Comparison of ENCODE assay signal across 8 cellular contexts in genomic region chr3:33660035-33660434, GRCh38. TPM values are rescaled to one million over a fixed set of nuclear protein-coding genes. Genes with fewer than 3 reads are reported as not detected.
A peak's percentile ranks its signal among the peaks of the same experiment; 100 is the strongest.
DNase-seq lines count a peak whose midpoint lies in the region; ATAC-seq, FAIRE-seq and TF ChIP-seq lines count a peak whose summit lies in the region.

No MANE protein-coding gene starts in this region.

- intact Hi-C loops in stomach (cut with DNase I; ENCODE audit: low total_unique reads) (no loop called here), PC-3 (cut with micrococcal nuclease) (no loop called here)

- CTCF ChIA-PET in PC-3 (lab: Charles Lee): no interaction called here

- H4K20me1 ChIP-seq in PC-3 (ENCODE audit: low read length): no peaks in the 10 kb centered on the region

- TF ChIP-seq EP300 in stomach (IDR thresholded peaks at IDR 0.05): no peak

- H3K79me2 ChIP-seq in PC-3 (ENCODE audit: low read length): peaks cover 12% of the 10 kb centered on the region; the same call in 1 of the 2 replicates

- H3K4me3 Mint-ChIP-seq in brain: peak overlapping the region; percentile 90 to 100 (median 94)
- no peak overlapping the region for H3K4me3 Mint-ChIP-seq in T-helper 2 cell treated with Interferon-gamma antibody and Interleukin-4, amounts not matched to agents 5 μg/mL and 100 μg/mL, for 36 hours

- H3K9ac ChIP-seq in HUES48 (ENCODE audit: low read depth, low read length): no peak overlapping the region
- H3K9ac ChIP-seq in PC-3 (ENCODE audit: low read length): no peak overlapping the region

- no peaks in the 10 kb centered on the region for H3K36me3 ChIP-seq in HUES48 (ENCODE audit: control insufficient read depth, insufficient read depth, low read length)
- H3K36me3 ChIP-seq in lung (ENCODE audit: control insufficient read depth in 2 of 2, insufficient read depth in 2 of 2, low read length in 2 of 2): no peaks in the 10 kb centered on the region
- H3K36me3 ChIP-seq in stomach: no peaks in the 10 kb centered on the region
- no peaks in the 10 kb centered on the region for H3K36me3 ChIP-seq in PC-3 (ENCODE audit: low read depth, low read length)

- TF ChIP-seq POLR2A in stomach (IDR thresholded peaks at IDR 0.05): no peak

- H3K4me3 ChIP-seq in HUES48 (ENCODE audit: low read depth, low read length): peak overlapping the region; percentile 56
- H3K4me3 ChIP-seq in lung: no peak overlapping the region
- H3K4me3 ChIP-seq in stomach: peak overlapping the region; percentile 36 to 41 (median 40)
- H3K4me3 ChIP-seq in PC-3 (ENCODE audit: low read length): no peak overlapping the region

- H3K27ac ChIP-seq in HUES48 (ENCODE audit: low read depth, low read length) (peak overlapping the region; percentile 83), lung (ENCODE audit: low read depth in 1 of 2, low read length in 1 of 2) (peak overlapping the region; percentile 24 to 74), stomach (peak overlapping the region in 4 of 5 donors; percentile 65 to 81 (median 79)), PC-3 (ENCODE audit: low read length) (no peak overlapping the region)

- H3K9me3 Mint-ChIP-seq in brain: no peaks in the 10 kb centered on the region
- H3K9me3 Mint-ChIP-seq in T-helper 2 cell treated with Interferon-gamma antibody and Interleukin-4, amounts not matched to agents 5 μg/mL and 100 μg/mL, for 36 hours: no peaks in the 10 kb centered on the region

- no peak overlapping the region for H2AFZ ChIP-seq in PC-3 (ENCODE audit: low read length)

- H3F3A ChIP-seq in PC-3 (ENCODE audit: low read length, unreplicated experiment): peaks cover 9% of the 10 kb centered on the region

- peak overlapping the region; percentile 96 to 99 (median 98) for H3K27ac Mint-ChIP-seq in brain
- no peak overlapping the region for H3K27ac Mint-ChIP-seq in T-helper 2 cell treated with Interferon-gamma antibody and Interleukin-4, amounts not matched to agents 5 μg/mL and 100 μg/mL, for 36 hours

- FAIRE-seq in HTR-8/SVneo (lab: Jason Lieb, UNC): no peak

- H3K4me2 ChIP-seq in PC-3 (ENCODE audit: low read length): no peak overlapping the region

- POLR2A ChIA-PET in PC-3 (lab: Charles Lee; ENCODE audit: unreplicated experiment): no interaction called here

- no TSS peak for BruUV-seq in PC-3 (replicated peaks; lab: Mats Ljungman, UMichigan)

- H3K27me3 ChIP-seq in HUES48 (ENCODE audit: control insufficient read depth, insufficient read depth, low read length) (no peaks in the 10 kb centered on the region), lung (ENCODE audit: control insufficient read depth, insufficient read depth) (no peaks in the 10 kb centered on the region), stomach (no peaks in the 10 kb centered on the region), PC-3 (ENCODE audit: low read length) (no peaks in the 10 kb centered on the region)

- H3K9me3 ChIP-seq in HUES48 (ENCODE audit: control insufficient read depth, insufficient read depth, low read length): no peaks in the 10 kb centered on the region
- H3K9me3 ChIP-seq in lung (ENCODE audit: control insufficient read depth in 2 of 2, insufficient read depth in 1 of 2, low read length in 1 of 2): no peaks in the 10 kb centered on the region
- no peaks in the 10 kb centered on the region for H3K9me3 ChIP-seq in stomach
- no peaks in the 10 kb centered on the region for H3K9me3 ChIP-seq in PC-3 (ENCODE audit: low read length)

- ATAC-seq in lung (ENCODE audit: insufficient read depth, low FRiP score) (no peak), GM19467 (IDR thresholded peaks at IDR 0.05; ENCODE audit: unreplicated experiment) (no peak), PC-3 (no peak)

- DNase-seq in lung (ENCODE audit: low spot score) (no peak), stomach (no peak), HTR-8/SVneo (ENCODE audit: insufficient read length, low spot score) (no peak), PC-3 (no peak)
- no peak for DNase-seq in T-helper 2 cell treated with Interferon-gamma antibody and Interleukin-4, amounts not matched to agents 5 μg/mL and 100 μg/mL, for 36 hours (ENCODE audit: low spot score)

- peaks cover 62% of the 10 kb centered on the region for H3K4me1 Mint-ChIP-seq in brain
- H3K4me1 Mint-ChIP-seq in T-helper 2 cell treated with Interferon-gamma antibody and Interleukin-4, amounts not matched to agents 5 μg/mL and 100 μg/mL, for 36 hours (ENCODE audit: low read depth): peaks cover 13% of the 10 kb centered on the region

- H3K36me3 Mint-ChIP-seq in brain: no peaks in the 10 kb centered on the region
- peaks cover 4% of the 10 kb centered on the region for H3K36me3 Mint-ChIP-seq in T-helper 2 cell treated with Interferon-gamma antibody and Interleukin-4, amounts not matched to agents 5 μg/mL and 100 μg/mL, for 36 hours (ENCODE audit: low read depth)

- 63 to 71% methylated on average over 5 of the region's 5 CpGs for WGBS in lung, 2 donors
- 39 to 58% (median 55%) methylated on average over 5 of the region's 5 CpGs for WGBS in stomach, 5 donors

- TF ChIP-seq CTCF in brain (conservative IDR thresholded peaks at IDR 0.05) (no peak), lung (IDR thresholded peaks at IDR 0.05; ENCODE audit: control extremely low read depth, extremely low read depth) (no peak), stomach (IDR thresholded peaks at IDR 0.05) (no peak), PC-3 (conservative IDR thresholded peaks at IDR 0.05; ENCODE audit: low read depth, low read length) (no peak)

- peaks cover 37% of the 10 kb centered on the region for H3K4me1 ChIP-seq in HUES48 (ENCODE audit: control insufficient read depth, insufficient read depth, low read length)
- peaks cover 1 to 12% of the 10 kb centered on the region in 2 donors for H3K4me1 ChIP-seq in lung (ENCODE audit: control insufficient read depth in 2 of 2, insufficient read depth in 2 of 2, low read length in 2 of 2)
- peaks cover 4 to 48% (median 25%) of the 10 kb centered on the region in 4 donors for H3K4me1 ChIP-seq in stomach
- H3K4me1 ChIP-seq in PC-3 (ENCODE audit: insufficient read depth, low read length): peaks cover 28% of the 10 kb centered on the region

- H3K27me3 Mint-ChIP-seq in brain: peaks cover 6% of the 10 kb centered on the region
- H3K27me3 Mint-ChIP-seq in T-helper 2 cell treated with Interferon-gamma antibody and Interleukin-4, amounts not matched to agents 5 μg/mL and 100 μg/mL, for 36 hours (ENCODE audit: low read depth): no peaks in the 10 kb centered on the region

- H3K9me2 ChIP-seq in PC-3 (replicated peaks; ENCODE audit: low read length): no peaks in the 10 kb centered on the region

RNA-seq across cellular contexts. Expression of gene CLASP2, which starts 58.0 kb away (rescaled TPM):
- polyA plus RNA-seq in brain (ENCODE audit: insufficient read depth, low read depth, low replicate concordance) (30.3 TPM), lung (10 to 100 TPM; 10.4 to 11.1 TPM), stomach (10 to 100 TPM in 1 of 3 donors, 1 to 10 TPM in 2; 6.3 to 13.1 (median 8.6) TPM)
- total RNA-seq in lung (100 to 1,000 TPM in 1 of 2 donors, 10 to 100 TPM in 1; 60.1 to 165 TPM), stomach (100 to 1,000 TPM in 2 of 5 donors, 10 to 100 TPM in 3; 40.8 to 136 (median 81.0) TPM), PC-3 (2014; rRNA removed) (84.8 and 98.7 TPM in 2 replicates)

Comparison
In these comparisons a context has a peak if more than half of its experiments do, and no peak if none do; other contexts are left out.
1. H3K4me3 ChIP-seq: peak in HUES48 (single experiment) and stomach (4 of 4); none in lung (single experiment) and PC-3 (single experiment).